10 cellular contexts compared by ENCODE assay signal in the genomic region with DNA sequence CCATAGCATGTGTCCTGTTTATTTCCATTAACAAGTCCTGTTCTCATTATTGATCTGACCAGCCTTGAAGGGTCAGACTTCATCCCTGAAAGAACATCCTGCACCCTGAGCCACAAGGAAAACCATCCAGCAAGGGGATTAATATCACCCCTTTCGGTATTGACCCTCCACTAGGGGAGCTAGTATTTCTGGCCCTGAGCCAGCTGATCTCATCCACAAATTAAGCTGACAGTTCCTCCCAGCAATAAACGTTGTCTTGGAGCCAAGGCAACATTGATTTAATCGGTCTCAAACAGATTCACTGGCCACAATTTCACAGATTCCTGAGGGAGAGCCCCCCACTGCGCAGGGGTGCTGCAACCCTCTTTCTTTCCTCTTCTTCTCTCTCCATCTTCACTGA.
DNase-seq lines count a peak whose midpoint lies in the region; ATAC-seq and TF ChIP-seq lines count a peak whose summit lies in the region.
"Had no signal": no experiment of that assay in that cellular context is flagged by ENCODE, and none has a peak within 500 bp of the region (broad histone marks: within the 10 kb centered on the region; RNA-seq: fewer than 3 reads in every experiment).

No MANE protein-coding gene starts in this region.

- H2BK120ac ChIP-seq in trophoblast cell (ENCODE audit: insufficient read depth, low read length, poor library complexity): no peak overlapping the region

- H3K4me1 Mint-ChIP-seq in T-helper 17 cell: no peaks in the 10 kb centered on the region

- no peaks in the 10 kb centered on the region for H3K9me3 ChIP-seq in trophoblast cell (ENCODE audit: insufficient read depth, low read depth, low read length)
- H3K9me3 ChIP-seq in T-helper 17 cell (ENCODE audit: control insufficient read depth, low read length, poor library complexity, severe bottlenecking): no peaks in the 10 kb centered on the region

- no peak overlapping the region for H2BK5ac ChIP-seq in trophoblast cell (ENCODE audit: low read depth, low read length, poor library complexity)

- peak; percentile 30 for TF ChIP-seq CTCF in GM12864 (IDR thresholded peaks at IDR 0.05; ENCODE audit: low read depth, low read length, missing control alignments)

- H3K79me1 ChIP-seq in trophoblast cell (ENCODE audit: low read length): no peaks in the 10 kb centered on the region

- H2AFZ ChIP-seq in trophoblast cell (ENCODE audit: insufficient read depth, low read length, poor library complexity): no peak overlapping the region

- H3K27ac ChIP-seq in trophoblast cell (ENCODE audit: low read depth, low read length): no peak overlapping the region

- DNase-seq in ACHN (peak; percentile 13), GM12864 (ENCODE audit: low read depth) (no peak), NCI-H146 treated with DMSO at 0.1 percent for 48 hours (lab: John Stamatoyannopoulos, UW; ENCODE audit: unreplicated experiment) (peak; percentile 55), dermis blood vessel endothelial cell (peak; percentile 34), ecto neural progenitor cell (ENCODE audit: low spot score) (no peak), trophoblast cell (no peak), T-helper 17 cell (no peak)
- DNase-seq: activated T-cell treated with anti-CD3 and anti-CD28 coated beads, Interleukin-2, amount 50 U/mL, for 24 hours; central memory CD4-positive, alpha-beta T cell had no signal

- no peak overlapping the region for H3K4me2 ChIP-seq in trophoblast cell (ENCODE audit: low read length)

- H3K14ac ChIP-seq in trophoblast cell (ENCODE audit: low read length): no peak overlapping the region

- no peaks in the 10 kb centered on the region for H3K79me2 ChIP-seq in trophoblast cell (ENCODE audit: control insufficient read depth, insufficient read depth, low read length, poor library complexity)

- H3K4me1 ChIP-seq in trophoblast cell (ENCODE audit: control insufficient read depth in 1 of 2, insufficient read depth in 2 of 2, low read length in 2 of 2): no peaks in the 10 kb centered on the region

- in situ Hi-C loops in ACHN (cut with HindIII; ENCODE audit: low pct_ligation_motif_present, low pct_unique_long_range_greater_than_20kb, low sequenced_read_pairs): no loop called here

- H4K12ac ChIP-seq in trophoblast cell (ENCODE audit: low read depth, low read length): no peak overlapping the region

- ATAC-seq in HG02973 (IDR thresholded peaks at IDR 0.05; ENCODE audit: unreplicated experiment): no peak
- no peak for ATAC-seq in T-helper 17 cell

- no peak overlapping the region for H3K4ac ChIP-seq in trophoblast cell (ENCODE audit: low read depth, low read length)

- no peak overlapping the region for H2BK12ac ChIP-seq in trophoblast cell (ENCODE audit: low read length)

- H2AK5ac ChIP-seq in trophoblast cell (ENCODE audit: low read length): no peak overlapping the region

- H3K23ac ChIP-seq in trophoblast cell (ENCODE audit: low read length): no peak overlapping the region

- WGBS in trophoblast cell (ENCODE audit: extremely low coverage, insufficient coverage, insufficient read length): no CpG with 5 or more reads among the region's 4 CpGs

- no peak overlapping the region for H4K91ac ChIP-seq in trophoblast cell (ENCODE audit: low read depth, low read length)

- no peaks in the 10 kb centered on the region for H3K36me3 ChIP-seq in trophoblast cell (ENCODE audit: control insufficient read depth in 1 of 2, insufficient read depth in 2 of 2, low read length in 2 of 2)

- H3K27me3 Mint-ChIP-seq in T-helper 17 cell: peaks cover 6% of the 10 kb centered on the region
- H3K27me3 Mint-ChIP-seq: activated T-cell treated with anti-CD3 and anti-CD28 coated beads, Interleukin-2, amount 50 U/mL, for 24 hours had no signal

- no peak overlapping the region for H3K18ac ChIP-seq in trophoblast cell (ENCODE audit: low read length)

- H3K36me3 Mint-ChIP-seq in T-helper 17 cell (ENCODE audit: low read depth): no peaks in the 10 kb centered on the region

- no peaks in the 10 kb centered on the region for H3K27me3 ChIP-seq in trophoblast cell (ENCODE audit: insufficient read depth, low read length)

- H4K8ac ChIP-seq in trophoblast cell (ENCODE audit: low read depth, low read length): no peak overlapping the region

- no peak overlapping the region for H3K27ac Mint-ChIP-seq in T-helper 17 cell
- H3K27ac Mint-ChIP-seq: activated T-cell treated with anti-CD3 and anti-CD28 coated beads, Interleukin-2, amount 50 U/mL, for 24 hours had no signal

- no peak overlapping the region for H3K9ac ChIP-seq in trophoblast cell (ENCODE audit: low read length)

- no peak overlapping the region for H3K4me3 ChIP-seq in GM12864 (ENCODE audit: low read depth, low read length)
- H3K4me3 ChIP-seq in trophoblast cell (ENCODE audit: low read depth, low read length): no peak overlapping the region

- H3K4me3 Mint-ChIP-seq in T-helper 17 cell: no peak overlapping the region
- H3K4me3 Mint-ChIP-seq: activated T-cell treated with anti-CD3 and anti-CD28 coated beads, Interleukin-2, amount 50 U/mL, for 24 hours had no signal

Comparison
In these comparisons a context has a peak if more than half of its experiments do, and no peak if none do; other contexts are left out.
1. DNase-seq: peak in ACHN (single experiment), NCI-H146 treated with DMSO at 0.1 percent for 48 hours (single experiment) and dermis blood vessel endothelial cell (single experiment); none in GM12864 (single experiment), ecto neural progenitor cell (single experiment), trophoblast cell (0 of 2) and T-helper 17 cell (0 of 3).